Comparison of ENCODE assay signal across 10 cellular contexts in the genomic region with DNA sequence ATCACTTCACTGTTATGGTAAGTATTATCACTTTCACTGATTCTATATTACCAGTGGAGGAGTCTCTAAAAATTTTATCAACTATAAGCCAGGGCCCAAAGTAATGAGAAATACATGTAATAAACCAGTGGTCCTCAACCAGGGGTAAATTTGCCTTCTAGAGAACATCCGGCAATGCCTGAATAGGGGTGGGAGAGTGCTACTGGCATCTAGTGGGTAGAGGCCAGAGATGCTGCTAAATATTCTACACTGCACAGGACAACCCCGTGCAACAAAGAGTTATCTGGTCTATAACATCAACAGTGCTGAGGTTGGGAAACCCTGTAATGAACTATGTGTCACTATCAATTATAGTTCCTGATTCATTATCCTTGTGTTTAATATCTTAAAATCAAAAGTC. TPM values are rescaled to one million over a fixed set of nuclear protein-coding genes. Genes with fewer than 3 reads are reported as not detected.
DNase-seq lines count a peak whose midpoint lies in the region; ATAC-seq and TF ChIP-seq lines count a peak whose summit lies in the region.
"Had no signal": no experiment of that assay in that cellular context is flagged by ENCODE, and none has a peak within 500 bp of the region (broad histone marks: within the 10 kb centered on the region; RNA-seq: fewer than 3 reads in every experiment).

No MANE protein-coding gene starts in this region.

- H3K36me3 ChIP-seq in HCT116 (ENCODE audit: control insufficient read depth in 1 of 2, insufficient read depth in 2 of 2, low read length in 2 of 2) (no peaks in the 10 kb centered on the region), testis (ENCODE audit: low read depth, missing control alignments) (no peaks in the 10 kb centered on the region)

- DNase-seq in DMS 273 (lab: John Stamatoyannopoulos, UW; ENCODE audit: unreplicated experiment), result peak; percentile 25
- no peak for DNase-seq in DMS 273 treated with DMSO at 0.1 percent for 48 hours (lab: John Stamatoyannopoulos, UW)
- no peak for DNase-seq in HCT116 (ENCODE audit: low read depth, low spot score)
- DNase-seq in activated CD8-positive, alpha-beta T cell treated with anti-CD3 and anti-CD28 coated beads for 36 hours, result peak; percentile 57
- peak in 8 of 10 donors; percentile 26 to 71 (median 38) for DNase-seq in naive thymus-derived CD8-positive, alpha-beta T cell
- no peak for DNase-seq in effector CD8-positive, alpha-beta T cell (lab: John Stamatoyannopoulos, UW)
- DNase-seq in testis, result no peak
- DNase-seq: mucosa of descending colon had no signal

- BruUV-seq in HCT116 (replicated peaks; lab: Mats Ljungman, UMichigan), result no TSS peak

- H3K4me3 ChIP-seq in HCT116 (replicated peaks in 1 of 2; ENCODE audit: low read depth in 1 of 2, low read length in 2 of 2) (no peak overlapping the region), testis (no peak overlapping the region)
- H3K4me3 ChIP-seq: mucosa of descending colon had no signal

- TF ChIP-seq RAD21 in HCT116 (IDR thresholded peaks at IDR 0.05; ENCODE audit: low read depth), result peak; percentile 22; the same call in 1 of the 2 replicates

- peaks cover 67% of the 10 kb centered on the region for H3K4me1 Mint-ChIP-seq in activated CD8-positive, alpha-beta T cell treated with anti-CD3 and anti-CD28 coated beads for 36 hours (ENCODE audit: low read depth)
- peaks cover 41 to 78% (median 76%) of the 10 kb centered on the region in 4 donors for H3K4me1 Mint-ChIP-seq in naive thymus-derived CD8-positive, alpha-beta T cell

- 72 to 86% methylated on average over 2 of the region's 2 CpGs for WGBS in testis, 2 donors

- no peaks in the 10 kb centered on the region for H3K27me3 Mint-ChIP-seq in activated CD8-positive, alpha-beta T cell treated with anti-CD3 and anti-CD28 coated beads for 36 hours
- H3K27me3 Mint-ChIP-seq in naive thymus-derived CD8-positive, alpha-beta T cell, result no peaks in the 10 kb centered on the region

- no peaks in the 10 kb centered on the region for H4K20me1 ChIP-seq in HCT116 (ENCODE audit: insufficient read depth)

- no peaks in the 10 kb centered on the region for H3K27me3 ChIP-seq in HCT116 (ENCODE audit: insufficient read depth, low read length)
- H3K27me3 ChIP-seq in testis, result no peaks in the 10 kb centered on the region

- H3K79me2 ChIP-seq in HCT116 (ENCODE audit: insufficient read depth, low read length), result no peaks in the 10 kb centered on the region; the same call in 1 of the 2 replicates

- H3K4me2 ChIP-seq in HCT116 (ENCODE audit: low read length), result no peak overlapping the region

- CTCF ChIA-PET in HCT116 (lab: Charles Lee), result interaction anchor here (0.7 to 1.0 kb wide), 2 partner anchors 85 to 351 kb away, joined by 3 to 4 read pairs; no protein-coding TSS in a partner anchor
- CTCF ChIA-PET in activated CD8-positive, alpha-beta T cell treated with anti-CD3 and anti-CD28 coated beads for 36 hours (lab: Charles Lee), result interaction anchor here (1.0 to 9.0 kb wide), 5 partner anchors 7 to 235 kb away, joined by 3 to 92 read pairs (median 3); no protein-coding TSS in a partner anchor

- RAD21 ChIA-PET in HCT116 (lab: Charles Lee; ENCODE audit: low non-redundant PET in 1 of 2, low total read pairs in 2 of 2, uncharacterized antibody in 2 of 2, unreplicated experiment in 2 of 2), result no interaction called here

- TF ChIP-seq POLR2A in HCT116 (IDR thresholded peaks at IDR 0.05; ENCODE audit: borderline replicate concordance, extremely low read depth, insufficient read depth, insufficient read length) (no peak), testis (IDR thresholded peaks at IDR 0.05) (no peak)

- H3K4me3 Mint-ChIP-seq in activated CD8-positive, alpha-beta T cell treated with anti-CD3 and anti-CD28 coated beads for 36 hours, result peak overlapping the region; percentile 82
- H3K4me3 Mint-ChIP-seq in naive thymus-derived CD8-positive, alpha-beta T cell, result peak overlapping the region; percentile 83 to 97 (median 90)

- H3K27ac ChIP-seq in HCT116 (ENCODE audit: low read depth, low read length), result no peak overlapping the region
- no peak overlapping the region for H3K27ac ChIP-seq in testis
- H3K27ac ChIP-seq: 22Rv1 had no signal

- TF ChIP-seq CTCF in HCT116 (IDR thresholded peaks at IDR 0.05 in 2 of 3, conservative IDR thresholded peaks at IDR 0.05 in 1 of 3; ENCODE audit: borderline replicate concordance in 1 of 3, insufficient read depth in 1 of 3, low read depth in 2 of 3, low read length in 2 of 3), result 0 out of 6 replicates have a peak, but pooled peaks of 1 of the 3 experiments have one; percentile 7
- TF ChIP-seq CTCF in activated CD8-positive, alpha-beta T cell treated with anti-CD3 and anti-CD28 coated beads for 36 hours (IDR thresholded peaks at IDR 0.05), result peak; percentile 53
- TF ChIP-seq CTCF in testis (IDR thresholded peaks at IDR 0.05), result no peak

- peaks cover 2% of the 10 kb centered on the region for H3K9me3 Mint-ChIP-seq in activated CD8-positive, alpha-beta T cell treated with anti-CD3 and anti-CD28 coated beads for 36 hours
- no peaks in the 10 kb centered on the region for H3K9me3 Mint-ChIP-seq in naive thymus-derived CD8-positive, alpha-beta T cell

- intact Hi-C loops in HCT116 (cut with micrococcal nuclease), result no loop called here
- intact Hi-C loops in activated CD8-positive, alpha-beta T cell treated with anti-CD3 and anti-CD28 coated beads for 36 hours (cut with micrococcal nuclease), result loop anchor here (5.0 kb wide), 1 partner anchor 83 kb away; no protein-coding TSS in a partner anchor
- intact Hi-C loops in testis (cut with DNase I; ENCODE audit: low total_unique reads), result no loop called here

- H3K9me2 ChIP-seq in HCT116 (ENCODE audit: insufficient read depth), result no peaks in the 10 kb centered on the region

- H3K9ac ChIP-seq in HCT116 (ENCODE audit: low read length), result no peak overlapping the region

- H3K9me3 ChIP-seq in HCT116 (ENCODE audit: control insufficient read depth in 1 of 2, insufficient read depth in 1 of 2, low read depth in 1 of 2, low read length in 2 of 2) (no peaks in the 10 kb centered on the region), testis (no peaks in the 10 kb centered on the region)
- H3K9me3 ChIP-seq: mucosa of descending colon had no signal

- H3K4me1 ChIP-seq in HCT116 (ENCODE audit: control insufficient read depth in 1 of 2, insufficient read depth in 2 of 2, low read length in 2 of 2) (peaks cover 12 to 19% of the 10 kb centered on the region in 2 experiments), testis (peaks cover 16% of the 10 kb centered on the region)

- peaks cover 18% of the 10 kb centered on the region for H3K36me3 Mint-ChIP-seq in activated CD8-positive, alpha-beta T cell treated with anti-CD3 and anti-CD28 coated beads for 36 hours (ENCODE audit: low read depth)
- H3K36me3 Mint-ChIP-seq in naive thymus-derived CD8-positive, alpha-beta T cell, result no peaks in the 10 kb centered on the region

- ATAC-seq in HCT116 (no peak), HG03521 (IDR thresholded peaks at IDR 0.05; ENCODE audit: unreplicated experiment) (no peak)
- ATAC-seq in activated CD8-positive, alpha-beta T cell treated with anti-CD3 and anti-CD28 coated beads for 36 hours, result peak; percentile 45
- ATAC-seq in naive thymus-derived CD8-positive, alpha-beta T cell, result peak; percentile 19 to 29
- ATAC-seq: mucosa of descending colon had no signal

- H2AFZ ChIP-seq in HCT116 (ENCODE audit: low read depth, low read length, poor library complexity, severe bottlenecking), result no peak overlapping the region

- peak overlapping the region; percentile 87 for H3K27ac Mint-ChIP-seq in activated CD8-positive, alpha-beta T cell treated with anti-CD3 and anti-CD28 coated beads for 36 hours
- peak overlapping the region; percentile 92 to 99 (median 96) for H3K27ac Mint-ChIP-seq in naive thymus-derived CD8-positive, alpha-beta T cell

- POLR2A ChIA-PET in HCT116 (lab: Charles Lee), result no interaction called here
- POLR2A ChIA-PET in activated CD8-positive, alpha-beta T cell treated with anti-CD3 and anti-CD28 coated beads for 36 hours (lab: Charles Lee), result no interaction called here
- POLR2A ChIA-PET in naive thymus-derived CD8-positive, alpha-beta T cell (lab: Charles Lee), result interaction anchor here (0.8 to 1.4 kb wide), 2 partner anchors 22 to 96 kb away, joined by 3 to 5 read pairs; no protein-coding TSS in a partner anchor

TF ChIP-seq in HCT116, 20 proteins besides CTCF, POLR2A, EP300 and RAD21 (continues in another document):
- TF ChIP-seq EGR1 (IDR thresholded peaks at IDR 0.05; ENCODE audit: low read depth) (no peak), CEBPB (IDR thresholded peaks at IDR 0.05; ENCODE audit: low read depth) (no peak), SRF (IDR thresholded peaks at IDR 0.05; ENCODE audit: low read depth) (no peak)

RNA-seq across cellular contexts. Expression of gene LYSMD2, which starts 2.2 kb away (rescaled TPM):
- 10.8 TPM for total RNA-seq in HCT116 (2021; ENCODE audit: unreplicated experiment)
- 3.7 and 4.3 TPM in 2 replicates for polyA plus RNA-seq in HCT116 (2012)
- 10 to 100 TPM; 18.5 to 19.0 TPM for total RNA-seq in activated CD8-positive, alpha-beta T cell treated with anti-CD3 and anti-CD28 coated beads for 36 hours
- total RNA-seq in naive thymus-derived CD8-positive, alpha-beta T cell, result 10 to 100 TPM; 28.0 to 28.9 TPM
- polyA plus RNA-seq in naive thymus-derived CD8-positive, alpha-beta T cell, result 10 to 100 TPM; 29.6 to 53.7 (median 35.8) TPM
- total RNA-seq in testis, result 10 to 100 TPM; 18.7 to 19.9 TPM
- polyA plus RNA-seq in testis (ENCODE audit: insufficient read depth, low read depth, low replicate concordance), result 21.1 TPM

RNA-seq across cellular contexts. Expression of gene TMOD2, which starts 16.2 kb away (rescaled TPM):
- total RNA-seq in HCT116 (2021; ENCODE audit: unreplicated experiment) (5.7 TPM), testis (1 to 10 TPM; 5.8 to 5.9 TPM)
- 0.91 and 1.4 TPM in 2 replicates for polyA plus RNA-seq in HCT116 (2012)
- 1 to 10 TPM; 4.8 to 7.0 TPM for total RNA-seq in activated CD8-positive, alpha-beta T cell treated with anti-CD3 and anti-CD28 coated beads for 36 hours
- total RNA-seq in naive thymus-derived CD8-positive, alpha-beta T cell, result 10 to 100 TPM; 19.9 to 21.0 TPM
- 1 to 10 TPM; 2.9 to 4.4 (median 3.5) TPM for polyA plus RNA-seq in naive thymus-derived CD8-positive, alpha-beta T cell
- polyA plus RNA-seq in testis (ENCODE audit: insufficient read depth, low read depth, low replicate concordance), result 6.4 TPM

RNA-seq across cellular contexts. Expression of gene SCG3, which starts 53.9 kb away (rescaled TPM):
- total RNA-seq in HCT116 (2021; ENCODE audit: unreplicated experiment) (not detected), testis (1 to 10 TPM; 1.2 to 1.3 TPM)
- not detected in 2 replicates for polyA plus RNA-seq in HCT116 (2012)
- total RNA-seq in activated CD8-positive, alpha-beta T cell treated with anti-CD3 and anti-CD28 coated beads for 36 hours, result not detected
- total RNA-seq in naive thymus-derived CD8-positive, alpha-beta T cell, result not detected
- not detected for polyA plus RNA-seq in naive thymus-derived CD8-positive, alpha-beta T cell
- polyA plus RNA-seq in testis (ENCODE audit: insufficient read depth, low read depth, low replicate concordance), result 2.0 TPM

Comparison
In these comparisons a context has a peak if more than half of its experiments do, and no peak if none do; other contexts are left out.
1. DNase-seq: peak in DMS 273 (single experiment), activated CD8-positive, alpha-beta T cell treated with anti-CD3 and anti-CD28 coated beads for 36 hours (single experiment) and naive thymus-derived CD8-positive, alpha-beta T cell (8 of 10); none in DMS 273 treated with DMSO at 0.1 percent for 48 hours (single experiment), HCT116 (single experiment), effector CD8-positive, alpha-beta T cell (single experiment) and testis (single experiment).
2. ATAC-seq: peak in activated CD8-positive, alpha-beta T cell treated with anti-CD3 and anti-CD28 coated beads for 36 hours (single experiment) and naive thymus-derived CD8-positive, alpha-beta T cell (2 of 2); none in HCT116 (single experiment) and HG03521 (single experiment).